In the genomic region with DNA sequence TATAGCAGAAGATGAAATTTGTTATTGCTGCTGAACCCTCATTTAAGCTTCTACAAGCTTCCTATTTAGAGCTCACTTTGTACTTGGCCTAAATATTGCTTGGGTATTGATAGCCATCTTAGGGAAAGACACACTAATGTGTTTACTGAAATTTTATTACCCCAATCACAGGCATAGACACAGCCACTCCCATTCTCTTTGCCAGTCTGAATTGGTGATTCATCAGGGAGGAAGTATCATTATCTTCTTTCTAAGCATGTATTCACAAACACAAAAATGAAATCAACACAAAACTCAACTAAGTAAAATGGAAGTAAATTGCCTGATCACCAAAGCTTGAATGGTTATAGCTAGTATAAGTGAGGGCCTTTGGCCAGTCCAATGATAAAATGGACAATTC, we compare ENCODE assay signal across 27 cellular contexts.
"Had no signal": no experiment of that assay in that cellular context is flagged by ENCODE, and none has a peak within 500 bp of the region (broad histone marks: within the 10 kb centered on the region; RNA-seq: fewer than 3 reads in every experiment).

No MANE protein-coding gene starts in this region.

- DNase-seq: activated CD4-positive, alpha-beta T cell treated with anti-CD3 and anti-CD28 coated beads for 1 hour; activated T-cell treated with anti-CD3 and anti-CD28 coated beads, Interleukin-2, amount 50 U/mL, for 1 hour; aorta; colonic mucosa; dorsolateral prefrontal cortex; effector memory CD8-positive, alpha-beta T cell; head of caudate nucleus; hypothalamus; left cardiac atrium; mesendoderm; naive B cell; nucleus accumbens; right cardiac atrium; stimulated activated CD4-positive, alpha-beta T cell treated with anti-CD3 and anti-CD28 coated beads, Interleukin-1b, Interleukin-23, amount 100 ng/mL, for 48 hours; substantia nigra; thyroid gland; upper lobe of right lung had no signal

- H3K27ac Mint-ChIP-seq: activated naive CD4-positive, alpha-beta T cell treated with anti-CD3 and anti-CD28 coated beads, Interleukin-2, amount 50 U/mL, for 72 hours; brain; effector memory CD8-positive, alpha-beta T cell; naive B cell; stimulated activated naive CD8-positive, alpha-beta T cell treated with anti-CD3 and anti-CD28 coated beads, Interleukin-15, Interleukin-2, amounts not matched to agents 100 ng/mL and 50 ng/mL, for 24 hours; T-helper 2 cell treated with Interferon-gamma antibody and Interleukin-4, amounts not matched to agents 5 μg/mL and 100 μg/mL, for 36 hours had no signal

- H3K27me3 ChIP-seq: colonic mucosa, esophagus muscularis mucosa, gastroesophageal sphincter, thyroid gland, upper lobe of right lung had no signal

- H3K4me1 ChIP-seq: colonic mucosa, esophagus muscularis mucosa, gastroesophageal sphincter, parathyroid adenoma, thyroid gland, upper lobe of right lung had no signal

- H3K27ac ChIP-seq: colonic mucosa, dorsolateral prefrontal cortex, esophagus muscularis mucosa, gastroesophageal sphincter, parathyroid adenoma, thyroid gland, upper lobe of right lung had no signal

- FAIRE-seq: endothelial cell of umbilical vein, islet of Langerhans had no signal

- H3K4me3 ChIP-seq: colonic mucosa, dorsolateral prefrontal cortex, esophagus muscularis mucosa, gastroesophageal sphincter, thyroid gland, upper lobe of right lung had no signal

- H3K9me3 ChIP-seq: colonic mucosa, esophagus muscularis mucosa, gastroesophageal sphincter, thyroid gland, upper lobe of right lung had no signal

- H3K27me3 Mint-ChIP-seq: central memory CD8-positive, alpha-beta T cell; effector memory CD8-positive, alpha-beta T cell; naive B cell; stimulated activated naive CD8-positive, alpha-beta T cell treated with anti-CD3 and anti-CD28 coated beads, Interleukin-15, Interleukin-2, amounts not matched to agents 100 ng/mL and 50 ng/mL, for 24 hours had no signal

- H3K36me3 Mint-ChIP-seq: activated naive CD4-positive, alpha-beta T cell treated with anti-CD3 and anti-CD28 coated beads, Interleukin-2, amount 50 U/mL, for 72 hours; brain; naive B cell had no signal

- H3K4me1 Mint-ChIP-seq: brain; central memory CD8-positive, alpha-beta T cell; naive B cell had no signal

- H3K36me3 ChIP-seq: colonic mucosa, esophagus muscularis mucosa, gastroesophageal sphincter, thyroid gland, upper lobe of right lung had no signal

- H3K9me3 Mint-ChIP-seq: brain; stimulated activated naive CD8-positive, alpha-beta T cell treated with anti-CD3 and anti-CD28 coated beads, Interleukin-15, Interleukin-2, amounts not matched to agents 100 ng/mL and 50 ng/mL, for 24 hours; T-helper 2 cell treated with Interferon-gamma antibody and Interleukin-4, amounts not matched to agents 5 μg/mL and 100 μg/mL, for 36 hours had no signal

- H3K4me3 Mint-ChIP-seq: brain; central memory CD8-positive, alpha-beta T cell; effector memory CD8-positive, alpha-beta T cell; naive B cell; stimulated activated naive CD8-positive, alpha-beta T cell treated with anti-CD3 and anti-CD28 coated beads, Interleukin-15, Interleukin-2, amounts not matched to agents 100 ng/mL and 50 ng/mL, for 24 hours; T-helper 2 cell treated with Interferon-gamma antibody and Interleukin-4, amounts not matched to agents 5 μg/mL and 100 μg/mL, for 36 hours had no signal
